ENCODE assay signal across 1 cellular context in genomic region chr17:43927101-43927935, GRCh38.
TF ChIP-seq lines count a peak whose summit lies in the region.

No MANE protein-coding gene starts in this region.

TF ChIP-seq in HepG2, 621 proteins besides CTCF, POLR2A, EP300 and RAD21 (continued from another document):
- TF ChIP-seq ZBTB44 (CRISPR knock-in tag; IDR thresholded peaks at IDR 0.05) (no peak), ZNF816 (CRISPR knock-in tag; IDR thresholded peaks at IDR 0.05; ENCODE audit: borderline replicate concordance) (no peak), SAP130 (CRISPR knock-in tag; IDR thresholded peaks at IDR 0.05; ENCODE audit: low read depth) (0 out of 2 replicates have a peak, but pooled peaks have one; percentile 14)
